8 cellular contexts compared by ENCODE assay signal in genomic region chr13:21034602-21035190, GRCh38. TPM values are rescaled to one million over a fixed set of nuclear protein-coding genes. Genes with fewer than 3 reads are reported as not detected.
A peak's percentile ranks its signal among the peaks of the same experiment; 100 is the strongest.
DNase-seq lines count a peak whose midpoint lies in the region; ATAC-seq and TF ChIP-seq lines count a peak whose summit lies in the region.

No MANE protein-coding gene starts in this region.

- peaks cover 22% of the 10 kb centered on the region for H3K4me1 Mint-ChIP-seq in activated CD4-positive, alpha-beta T cell treated with anti-CD3 and anti-CD28 coated beads, Interleukin-2, amount 10 ng/mL, durations not matched to agents 7 days and 5 days

- TF ChIP-seq CTCF in GM12874 (IDR thresholded peaks at IDR 0.05; ENCODE audit: insufficient read depth, low read depth, low read length) (0 out of 2 replicates have a peak, but pooled peaks have one; percentile 21), RWPE1 (conservative IDR thresholded peaks at IDR 0.05; ENCODE audit: low read depth) (no peak), retinal pigment epithelial cell (conservative IDR thresholded peaks at IDR 0.05; ENCODE audit: low read depth, low read length) (peak; percentile 41)

- no peak for DNase-seq in RWPE1 (ENCODE audit: low spot score)
- peak; percentile 62 for DNase-seq in Right ventricle myocardium superior
- no peak for DNase-seq in retinal pigment epithelial cell (ENCODE audit: low read depth)
- no peak for DNase-seq in hippocampal formation (lab: John Stamatoyannopoulos, UW)
- DNase-seq in activated CD4-positive, alpha-beta T cell treated with anti-CD3 and anti-CD28 coated beads, Interleukin-2, amount 10 ng/mL, durations not matched to agents 7 days and 5 days, result no peak

- H3K27ac Mint-ChIP-seq in activated CD4-positive, alpha-beta T cell treated with anti-CD3 and anti-CD28 coated beads, Interleukin-2, amount 10 ng/mL, durations not matched to agents 7 days and 5 days, result no peak overlapping the region

- H3K27me3 Mint-ChIP-seq in activated CD4-positive, alpha-beta T cell treated with anti-CD3 and anti-CD28 coated beads, Interleukin-2, amount 10 ng/mL, durations not matched to agents 7 days and 5 days, result no peaks in the 10 kb centered on the region

- H3K4me3 Mint-ChIP-seq in activated CD4-positive, alpha-beta T cell treated with anti-CD3 and anti-CD28 coated beads, Interleukin-2, amount 10 ng/mL, durations not matched to agents 7 days and 5 days, result no peak overlapping the region

- H3K4me3 ChIP-seq in retinal pigment epithelial cell (ENCODE audit: low read length), result no peak overlapping the region

- no peaks in the 10 kb centered on the region for H3K36me3 Mint-ChIP-seq in activated CD4-positive, alpha-beta T cell treated with anti-CD3 and anti-CD28 coated beads, Interleukin-2, amount 10 ng/mL, durations not matched to agents 7 days and 5 days (ENCODE audit: low read depth)

- CTCF ChIA-PET in RWPE1 (lab: Yijun Ruan, JAX), result no interaction called here
- CTCF ChIA-PET in activated CD4-positive, alpha-beta T cell treated with anti-CD3 and anti-CD28 coated beads, Interleukin-2, amount 10 ng/mL, durations not matched to agents 7 days and 5 days (lab: Charles Lee), result interaction anchor here (0.5 kb wide), 1 partner anchor 16 kb away, joined by 3 read pairs; no protein-coding TSS in a partner anchor

- intact Hi-C loops in Right ventricle myocardium superior (cut with DNase I), result no loop called here

- no peaks in the 10 kb centered on the region for H3K9me3 Mint-ChIP-seq in activated CD4-positive, alpha-beta T cell treated with anti-CD3 and anti-CD28 coated beads, Interleukin-2, amount 10 ng/mL, durations not matched to agents 7 days and 5 days

- peak overlapping the region; percentile 61 for H3K27ac ChIP-seq in RWPE1

- POLR2A ChIA-PET in RWPE1 (lab: Yijun Ruan, JAX; ENCODE audit: low non-redundant PET), result no interaction called here
- POLR2A ChIA-PET in activated CD4-positive, alpha-beta T cell treated with anti-CD3 and anti-CD28 coated beads, Interleukin-2, amount 10 ng/mL, durations not matched to agents 7 days and 5 days (lab: Charles Lee), result no interaction called here

- ATAC-seq in Right ventricle myocardium superior (ENCODE audit: poor library complexity) (peak; percentile 70), HG03280 (IDR thresholded peaks at IDR 0.05; ENCODE audit: unreplicated experiment) (no peak)
- no peak for ATAC-seq in activated CD4-positive, CD25-positive, alpha-beta regulatory T cell treated with anti-CD3 and anti-CD28 coated beads, Interleukin-2, amount 50 U/mL, for 24 hours

RNA-seq across cellular contexts. Expression of gene LATS2, which starts 26.7 kb away (rescaled TPM):
- total RNA-seq in Right ventricle myocardium superior, result 22.5 TPM
- 1 to 10 TPM; 3.1 to 3.2 TPM for total RNA-seq in activated CD4-positive, alpha-beta T cell treated with anti-CD3 and anti-CD28 coated beads, Interleukin-2, amount 10 ng/mL, durations not matched to agents 7 days and 5 days
